18 cellular contexts compared by ENCODE assay signal in the genomic region with DNA sequence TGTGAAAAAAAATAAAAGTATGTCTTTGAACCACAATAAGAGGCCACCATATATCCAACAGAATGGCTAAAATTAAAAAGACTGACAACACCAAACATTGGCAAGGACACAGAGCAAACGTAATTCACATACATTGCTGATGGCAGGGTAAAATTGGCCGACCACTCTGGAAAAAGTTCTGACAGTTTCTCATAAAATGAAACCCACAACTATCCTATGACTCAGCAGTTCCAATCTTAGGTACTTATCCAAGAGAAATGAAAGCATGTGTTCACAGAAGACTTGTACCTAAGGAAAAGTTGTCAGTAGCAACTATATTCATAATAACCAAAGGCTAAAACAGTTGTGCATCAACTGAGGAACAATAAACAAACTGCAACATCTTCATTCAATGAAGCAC.
DNase-seq lines count a peak whose midpoint lies in the region; ATAC-seq and TF ChIP-seq lines count a peak whose summit lies in the region.
"Had no signal": no experiment of that assay in that cellular context is flagged by ENCODE, and none has a peak within 500 bp of the region (broad histone marks: within the 10 kb centered on the region; RNA-seq: fewer than 3 reads in every experiment).

No MANE protein-coding gene starts in this region.

- H2AFZ ChIP-seq in H9 (ENCODE audit: low read length): no peak overlapping the region
- H2AFZ ChIP-seq in trophoblast cell (ENCODE audit: insufficient read depth, low read length, poor library complexity): no peak overlapping the region

- H3K79me1 ChIP-seq in H9 (ENCODE audit: insufficient read depth, low read depth, low read length, poor library complexity, severe bottlenecking) (no peaks in the 10 kb centered on the region), trophoblast cell (ENCODE audit: low read length) (no peaks in the 10 kb centered on the region)

- H3K18ac ChIP-seq in H9 (ENCODE audit: insufficient read length, low read depth, low read length): no peak overlapping the region
- H3K18ac ChIP-seq in trophoblast cell (ENCODE audit: low read length): no peak overlapping the region

- H3K27ac ChIP-seq in brain microvascular endothelial cell: peak overlapping the region; percentile 57
- H3K27ac ChIP-seq in H9 (ENCODE audit: insufficient read length, low read depth, low read length): no peak overlapping the region
- H3K27ac ChIP-seq in trophoblast cell (ENCODE audit: low read depth, low read length): no peak overlapping the region
- H3K27ac ChIP-seq: colonic mucosa, HL-60, SJSA1, skin epidermis, stomach had no signal

- H2BK15ac ChIP-seq in H9 (ENCODE audit: low read depth, low read length): no peak overlapping the region

- peaks cover 5 to 6% of the 10 kb centered on the region in 2 experiments; a peak in 3 of 4 replicates for H3K4me1 Mint-ChIP-seq in H9

- H3K23ac ChIP-seq in H9 (ENCODE audit: insufficient read length, low read depth, low read length) (no peak overlapping the region), trophoblast cell (ENCODE audit: low read length) (no peak overlapping the region)

- no peaks in the 10 kb centered on the region for H3K9me3 Mint-ChIP-seq in H9

- H2BK12ac ChIP-seq in H9 (ENCODE audit: insufficient read length, low read depth, low read length) (no peak overlapping the region), trophoblast cell (ENCODE audit: low read length) (no peak overlapping the region)

- no peaks in the 10 kb centered on the region for H4K20me1 ChIP-seq in H9 (ENCODE audit: control insufficient read depth, insufficient read depth, insufficient read length)

- peak; percentile 4 for DNase-seq in Daoy (ENCODE audit: low read depth)
- peak; percentile 89 for DNase-seq in M059J (ENCODE audit: low read depth)
- peak; percentile 88 for DNase-seq in brain microvascular endothelial cell
- DNase-seq in non-pigmented ciliary epithelial cell (ENCODE audit: low read depth): peak; percentile 49
- no peak for DNase-seq in H9
- DNase-seq in KG1 (lab: John Stamatoyannopoulos, UW): no peak
- DNase-seq in trophoblast cell: no peak
- DNase-seq: activated CD4-positive, alpha-beta T cell treated with anti-CD3 and anti-CD28 coated beads, Interleukin-2, amount 50 U/mL, for 48 hours; colonic mucosa; hippocampal formation; NCI-H2081 treated with DMSO at 0.1 percent for 48 hours; NCI-H82; nucleus accumbens; stomach had no signal

- in situ Hi-C loops in brain microvascular endothelial cell (cut with HindIII; ENCODE audit: low pct_ligation_motif_present, low sequenced_read_pairs): no loop called here

- H4K91ac ChIP-seq in H9 (ENCODE audit: insufficient read length, low read depth, low read length): no peak overlapping the region
- no peak overlapping the region for H4K91ac ChIP-seq in trophoblast cell (ENCODE audit: low read depth, low read length)

- ATAC-seq in GM21360 (IDR thresholded peaks at IDR 0.05; ENCODE audit: unreplicated experiment): no peak

- no peaks in the 10 kb centered on the region for H3K36me3 ChIP-seq in brain microvascular endothelial cell (replicated peaks)
- H3K36me3 ChIP-seq in trophoblast cell (ENCODE audit: control insufficient read depth in 1 of 2, insufficient read depth in 2 of 2, low read length in 2 of 2): no peaks in the 10 kb centered on the region
- H3K36me3 ChIP-seq: colonic mucosa, SJSA1, stomach had no signal

- H3K4me3 Mint-ChIP-seq in H9: no peak overlapping the region

- no peak overlapping the region for H3K14ac ChIP-seq in H9 (ENCODE audit: insufficient read depth, low read length)
- H3K14ac ChIP-seq in trophoblast cell (ENCODE audit: low read length): no peak overlapping the region

- H3K36me3 Mint-ChIP-seq in H9 (ENCODE audit: insufficient read depth in 1 of 3, low read depth in 3 of 3): no peaks in the 10 kb centered on the region

- H3T11ph ChIP-seq in H9 (ENCODE audit: low read length): no peak overlapping the region

- H3K4me2 ChIP-seq in H9 (ENCODE audit: insufficient read depth, insufficient read length, low read length) (no peak overlapping the region), trophoblast cell (ENCODE audit: low read length) (no peak overlapping the region)

- H3K4me3 ChIP-seq in brain microvascular endothelial cell (ENCODE audit: low read depth, low read length) (no peak overlapping the region), trophoblast cell (ENCODE audit: low read depth, low read length) (no peak overlapping the region)
- H3K4me3 ChIP-seq: colonic mucosa, SJSA1, skin epidermis, stomach had no signal

- H3K9me3 ChIP-seq in H9 (ENCODE audit: control insufficient read depth, low read depth, low read length): no peaks in the 10 kb centered on the region
- H3K9me3 ChIP-seq in trophoblast cell (ENCODE audit: insufficient read depth, low read depth, low read length): no peaks in the 10 kb centered on the region
- H3K9me3 ChIP-seq: colonic mucosa, SJSA1, stomach had no signal

- H3K23me2 ChIP-seq in H9 (ENCODE audit: insufficient read length, low read depth, low read length, poor library complexity, severe bottlenecking): no peaks in the 10 kb centered on the region

- no peak overlapping the region for H4K5ac ChIP-seq in H9 (ENCODE audit: insufficient read length, low read depth, low read length)

- H3K9ac ChIP-seq in H9 (ENCODE audit: extremely low read depth, insufficient read length, low read length) (no peak overlapping the region), trophoblast cell (ENCODE audit: low read length) (no peak overlapping the region)

- H3K79me2 ChIP-seq in H9 (ENCODE audit: insufficient read depth, low read length) (no peaks in the 10 kb centered on the region), trophoblast cell (ENCODE audit: control insufficient read depth, insufficient read depth, low read length, poor library complexity) (no peaks in the 10 kb centered on the region)

- H3K27me3 ChIP-seq in brain microvascular endothelial cell (replicated peaks) (no peaks in the 10 kb centered on the region), H9 (ENCODE audit: insufficient read depth, low read length) (no peaks in the 10 kb centered on the region), trophoblast cell (ENCODE audit: insufficient read depth, low read length) (no peaks in the 10 kb centered on the region)
- H3K27me3 ChIP-seq: colonic mucosa, SJSA1, stomach had no signal

- H2BK5ac ChIP-seq in H9 (ENCODE audit: insufficient read length, low read length) (no peak overlapping the region), trophoblast cell (ENCODE audit: low read depth, low read length, poor library complexity) (no peak overlapping the region)

- no peak overlapping the region for H2BK120ac ChIP-seq in H9 (ENCODE audit: low read depth, low read length, poor library complexity, severe bottlenecking)
- H2BK120ac ChIP-seq in trophoblast cell (ENCODE audit: insufficient read depth, low read length, poor library complexity): no peak overlapping the region

- no peak overlapping the region for H2BK20ac ChIP-seq in H9 (ENCODE audit: low read depth, low read length, poor library complexity, severe bottlenecking)

- H4K12ac ChIP-seq in trophoblast cell (ENCODE audit: low read depth, low read length): no peak overlapping the region

- no peaks in the 10 kb centered on the region for H3K27me3 Mint-ChIP-seq in H9 (ENCODE audit: low read depth)

- H3K4me1 ChIP-seq in H9 (ENCODE audit: insufficient read depth, low read length) (no peaks in the 10 kb centered on the region), trophoblast cell (ENCODE audit: control insufficient read depth in 1 of 2, insufficient read depth in 2 of 2, low read length in 2 of 2) (no peaks in the 10 kb centered on the region)
- H3K4me1 ChIP-seq: colonic mucosa, SJSA1, stomach had no signal

- TF ChIP-seq CTCF in brain microvascular endothelial cell (IDR thresholded peaks at IDR 0.05; ENCODE audit: low read depth, low read length, missing control alignments) (no peak), H9 (conservative IDR thresholded peaks at IDR 0.05) (no peak)

- H2AK5ac ChIP-seq in H9 (ENCODE audit: insufficient read length, low read length): no peak overlapping the region
- H2AK5ac ChIP-seq in trophoblast cell (ENCODE audit: low read length): no peak overlapping the region

- H3K4ac ChIP-seq in H9 (ENCODE audit: low read depth, low read length): no peak overlapping the region
- no peak overlapping the region for H3K4ac ChIP-seq in trophoblast cell (ENCODE audit: low read depth, low read length)

- no peak overlapping the region for H3K56ac ChIP-seq in H9 (ENCODE audit: insufficient read length, low read depth, low read length)

- WGBS in H9 (ENCODE audit: extremely low coverage, insufficient read length, low lambda C conversion rate): no CpG with 5 or more reads among the region's 2 CpGs
- no CpG with 5 or more reads among the region's 2 CpGs for WGBS in trophoblast cell (ENCODE audit: extremely low coverage, insufficient coverage, insufficient read length)

- no peak overlapping the region for H3K27ac Mint-ChIP-seq in H9

- no peak overlapping the region for H4K8ac ChIP-seq in H9 (replicated peaks; ENCODE audit: insufficient read length, low read depth, low read length)
- no peak overlapping the region for H4K8ac ChIP-seq in trophoblast cell (ENCODE audit: low read depth, low read length)

Comparison
In these comparisons a context has a peak if more than half of its experiments do, and no peak if none do; other contexts are left out.
1. DNase-seq: peak in Daoy (single experiment), M059J (single experiment), brain microvascular endothelial cell (single experiment) and non-pigmented ciliary epithelial cell (single experiment); none in H9 (single experiment), KG1 (single experiment) and trophoblast cell (0 of 2).